In genomic region chr11:57499413-57499982, GRCh38 we compare ENCODE assay signal across 8 cellular contexts. TPM values are rescaled to one million over a fixed set of nuclear protein-coding genes. Genes with fewer than 3 reads are reported as not detected.
DNase-seq lines count a peak whose midpoint lies in the region; ATAC-seq and TF ChIP-seq lines count a peak whose summit lies in the region.

No MANE protein-coding gene starts in this region.

- peak overlapping the region; percentile 75 for H3K4me3 ChIP-seq in adipocyte (ENCODE audit: low read length)
- H3K4me3 ChIP-seq in neutrophil (ENCODE audit: low read depth in 1 of 2, low read length in 1 of 2) = peak overlapping the region; percentile 40 to 58

- no peak overlapping the region for H3K27ac ChIP-seq in neutrophil

- ATAC-seq in HG02884 (IDR thresholded peaks at IDR 0.05; ENCODE audit: unreplicated experiment) (peak; percentile 100), Right ventricle myocardium inferior (peak; percentile 99)

- H3K9me3 ChIP-seq in adipocyte (ENCODE audit: control insufficient read depth, low read length) (no peaks in the 10 kb centered on the region), neutrophil (no peaks in the 10 kb centered on the region)

- H3K27me3 ChIP-seq in adipocyte (replicated peaks; ENCODE audit: control insufficient read depth, insufficient read depth, low read length) = no peaks in the 10 kb centered on the region
- H3K27me3 ChIP-seq in neutrophil = no peaks in the 10 kb centered on the region

- DNase-seq in activated CD4-positive, alpha-beta memory T cell treated with anti-CD3 and anti-CD28 coated beads for 36 hours = peak; percentile 47
- DNase-seq in activated CD4-positive, alpha-beta memory T cell treated with anti-CD3 and anti-CD28 coated beads, Interleukin-2, amount 10 ng/mL, durations not matched to agents 7 days and 5 days = no peak
- DNase-seq in NCI-H345 treated with DMSO at 0.1 percent for 48 hours (lab: John Stamatoyannopoulos, UW; ENCODE audit: unreplicated experiment) (peak; percentile 61), adipocyte (ENCODE audit: low read depth) (peak; percentile 98), Right ventricle myocardium inferior (ENCODE audit: missing footprints) (peak; percentile 99), Kasumi-1 (lab: John Stamatoyannopoulos, UW) (no peak)

- H3K4me3 Mint-ChIP-seq in activated CD4-positive, alpha-beta memory T cell treated with anti-CD3 and anti-CD28 coated beads for 36 hours = no peak overlapping the region
- H3K4me3 Mint-ChIP-seq in activated CD4-positive, alpha-beta memory T cell treated with anti-CD3 and anti-CD28 coated beads, Interleukin-2, amount 10 ng/mL, durations not matched to agents 7 days and 5 days = no peak overlapping the region

- H3K9ac ChIP-seq in adipocyte (ENCODE audit: low read length) = peak overlapping the region; percentile 78

- peaks cover 20% of the 10 kb centered on the region for H3K36me3 Mint-ChIP-seq in activated CD4-positive, alpha-beta memory T cell treated with anti-CD3 and anti-CD28 coated beads for 36 hours
- H3K36me3 Mint-ChIP-seq in activated CD4-positive, alpha-beta memory T cell treated with anti-CD3 and anti-CD28 coated beads, Interleukin-2, amount 10 ng/mL, durations not matched to agents 7 days and 5 days (ENCODE audit: low read depth) = peaks cover 24% of the 10 kb centered on the region

- H3K4me1 Mint-ChIP-seq in activated CD4-positive, alpha-beta memory T cell treated with anti-CD3 and anti-CD28 coated beads for 36 hours (ENCODE audit: low read depth) = no peaks in the 10 kb centered on the region
- peaks cover 4% of the 10 kb centered on the region for H3K4me1 Mint-ChIP-seq in activated CD4-positive, alpha-beta memory T cell treated with anti-CD3 and anti-CD28 coated beads, Interleukin-2, amount 10 ng/mL, durations not matched to agents 7 days and 5 days

- H3K9me3 Mint-ChIP-seq in activated CD4-positive, alpha-beta memory T cell treated with anti-CD3 and anti-CD28 coated beads for 36 hours = no peaks in the 10 kb centered on the region
- H3K9me3 Mint-ChIP-seq in activated CD4-positive, alpha-beta memory T cell treated with anti-CD3 and anti-CD28 coated beads, Interleukin-2, amount 10 ng/mL, durations not matched to agents 7 days and 5 days = no peaks in the 10 kb centered on the region

- no peak overlapping the region for H3K27ac Mint-ChIP-seq in activated CD4-positive, alpha-beta memory T cell treated with anti-CD3 and anti-CD28 coated beads for 36 hours
- H3K27ac Mint-ChIP-seq in activated CD4-positive, alpha-beta memory T cell treated with anti-CD3 and anti-CD28 coated beads, Interleukin-2, amount 10 ng/mL, durations not matched to agents 7 days and 5 days = no peak overlapping the region

- TF ChIP-seq CTCF in neutrophil (IDR thresholded peaks at IDR 0.05) = no peak

- POLR2A ChIA-PET in activated CD4-positive, alpha-beta memory T cell treated with anti-CD3 and anti-CD28 coated beads for 36 hours (lab: Charles Lee) = interaction anchor here (0.7 kb wide), 1 partner anchor 12 kb away, joined by 4 read pairs; no protein-coding TSS in a partner anchor
- POLR2A ChIA-PET in activated CD4-positive, alpha-beta memory T cell treated with anti-CD3 and anti-CD28 coated beads, Interleukin-2, amount 10 ng/mL, durations not matched to agents 7 days and 5 days (lab: Charles Lee) = no interaction called here

- no peaks in the 10 kb centered on the region for H3K27me3 Mint-ChIP-seq in activated CD4-positive, alpha-beta memory T cell treated with anti-CD3 and anti-CD28 coated beads for 36 hours
- H3K27me3 Mint-ChIP-seq in activated CD4-positive, alpha-beta memory T cell treated with anti-CD3 and anti-CD28 coated beads, Interleukin-2, amount 10 ng/mL, durations not matched to agents 7 days and 5 days = no peaks in the 10 kb centered on the region

- CTCF ChIA-PET in activated CD4-positive, alpha-beta memory T cell treated with anti-CD3 and anti-CD28 coated beads for 36 hours (lab: Charles Lee) = interaction anchor here (20.4 kb wide), 1 partner anchor 23 kb away, joined by 562 read pairs; the partner anchor contains the start of genes SLC43A1 and TIMM10
- CTCF ChIA-PET in activated CD4-positive, alpha-beta memory T cell treated with anti-CD3 and anti-CD28 coated beads, Interleukin-2, amount 10 ng/mL, durations not matched to agents 7 days and 5 days (lab: Charles Lee) = no interaction called here

- intact Hi-C loops in activated CD4-positive, alpha-beta memory T cell treated with anti-CD3 and anti-CD28 coated beads for 36 hours (cut with micrococcal nuclease) = no loop called here
- intact Hi-C loops in Right ventricle myocardium inferior (cut with DNase I) = loop anchor here (2.0 kb wide), 2 partner anchors 15 to 31 kb away; partner anchors contain the start of genes SLC43A1 and TIMM10

- no peaks in the 10 kb centered on the region for H3K36me3 ChIP-seq in adipocyte (ENCODE audit: control insufficient read depth, insufficient read depth, low read length, severe bottlenecking)
- H3K36me3 ChIP-seq in neutrophil = peaks cover 7% of the 10 kb centered on the region

- peaks cover 28% of the 10 kb centered on the region for H3K4me1 ChIP-seq in adipocyte (ENCODE audit: control insufficient read depth, insufficient read depth, low read length)
- H3K4me1 ChIP-seq in neutrophil (ENCODE audit: control insufficient read depth in 1 of 2, insufficient read depth in 1 of 2, low read depth in 1 of 2, low read length in 1 of 2) = peaks cover 6 to 9% of the 10 kb centered on the region in 2 experiments

RNA-seq across cellular contexts. Expression of gene SLC43A1, which starts 16.0 kb away (rescaled TPM):
- total RNA-seq in activated CD4-positive, alpha-beta memory T cell treated with anti-CD3 and anti-CD28 coated beads for 36 hours = 10 to 100 TPM; 23.1 to 23.3 TPM
- 10 to 100 TPM; 29.9 to 31.7 TPM for total RNA-seq in activated CD4-positive, alpha-beta memory T cell treated with anti-CD3 and anti-CD28 coated beads, Interleukin-2, amount 10 ng/mL, durations not matched to agents 7 days and 5 days
- 6.4 TPM for total RNA-seq in Right ventricle myocardium inferior

RNA-seq across cellular contexts. Expression of gene TIMM10, which starts 31.1 kb away (rescaled TPM):
- 100 to 1,000 TPM; 131 to 134 TPM for total RNA-seq in activated CD4-positive, alpha-beta memory T cell treated with anti-CD3 and anti-CD28 coated beads for 36 hours
- 10 to 100 TPM; 82.4 to 86.1 TPM for total RNA-seq in activated CD4-positive, alpha-beta memory T cell treated with anti-CD3 and anti-CD28 coated beads, Interleukin-2, amount 10 ng/mL, durations not matched to agents 7 days and 5 days
- total RNA-seq in Right ventricle myocardium inferior = 58.1 TPM

RNA-seq across cellular contexts. Expression of gene SMTNL1, which starts 37.9 kb away (rescaled TPM):
- not detected for total RNA-seq in activated CD4-positive, alpha-beta memory T cell treated with anti-CD3 and anti-CD28 coated beads for 36 hours
- not detected for total RNA-seq in activated CD4-positive, alpha-beta memory T cell treated with anti-CD3 and anti-CD28 coated beads, Interleukin-2, amount 10 ng/mL, durations not matched to agents 7 days and 5 days
- total RNA-seq in Right ventricle myocardium inferior = not detected

RNA-seq across cellular contexts. Expression of gene RTN4RL2, which starts 39.2 kb away (rescaled TPM):
- under 1 TPM; 0.36 to 0.51 TPM for total RNA-seq in activated CD4-positive, alpha-beta memory T cell treated with anti-CD3 and anti-CD28 coated beads for 36 hours
- total RNA-seq in activated CD4-positive, alpha-beta memory T cell treated with anti-CD3 and anti-CD28 coated beads, Interleukin-2, amount 10 ng/mL, durations not matched to agents 7 days and 5 days = under 1 TPM; 0.35 to 0.50 TPM
- 1.6 TPM for total RNA-seq in Right ventricle myocardium inferior

Comparison
In these comparisons a context has a peak if more than half of its experiments do, and no peak if none do; other contexts are left out.
1. DNase-seq: peak in activated CD4-positive, alpha-beta memory T cell treated with anti-CD3 and anti-CD28 coated beads for 36 hours (single experiment), NCI-H345 treated with DMSO at 0.1 percent for 48 hours (single experiment), adipocyte (single experiment) and Right ventricle myocardium inferior (single experiment); none in activated CD4-positive, alpha-beta memory T cell treated with anti-CD3 and anti-CD28 coated beads, Interleukin-2, amount 10 ng/mL, durations not matched to agents 7 days and 5 days (single experiment) and Kasumi-1 (0 of 2).